Comparison of ENCODE assay signal across 27 cellular contexts in genomic region chr16:78430281-78430680, GRCh38.
"Had no signal": no experiment of that assay in that cellular context is flagged by ENCODE, and none has a peak within 500 bp of the region (broad histone marks: within the 10 kb centered on the region; RNA-seq: fewer than 3 reads in every experiment).

No MANE protein-coding gene starts in this region.

- FAIRE-seq: colon, endometrium, endothelial cell of umbilical vein, frontal cortex had no signal

- H3K4me1 ChIP-seq: colonic mucosa, esophagus squamous epithelium, foreskin keratinocyte, gastrocnemius medialis, gastroesophageal sphincter, heart left ventricle, heart right ventricle had no signal

- H3K4me3 ChIP-seq: colonic mucosa, coronary artery, dorsolateral prefrontal cortex, esophagus squamous epithelium, gastrocnemius medialis, gastroesophageal sphincter, heart left ventricle, heart right ventricle had no signal

- H3K27ac ChIP-seq: colonic mucosa, coronary artery, dorsolateral prefrontal cortex, epithelial cell of prostate, esophagus squamous epithelium, foreskin keratinocyte, gastrocnemius medialis, gastroesophageal sphincter, heart left ventricle, heart right ventricle had no signal

- H3K27me3 ChIP-seq: colonic mucosa, dorsolateral prefrontal cortex, esophagus squamous epithelium, foreskin keratinocyte, gastrocnemius medialis, gastroesophageal sphincter, heart left ventricle, heart right ventricle had no signal

- DNase-seq: colonic mucosa; cortex of kidney; dermis blood vessel endothelial cell; dorsolateral prefrontal cortex; effector CD4-positive, alpha-beta T cell; effector CD8-positive, alpha-beta T cell; effector memory CD4-positive, alpha-beta T cell; effector memory CD8-positive, alpha-beta T cell; endodermal cell; erythroblast; esophagus squamous epithelium; foreskin fibroblast; foreskin keratinocyte; foreskin melanocyte; gastrocnemius medialis; glutamatergic neuron; head of caudate nucleus; heart left ventricle; heart right ventricle had no signal

- ATAC-seq: effector memory CD8-positive, alpha-beta T cell; esophagus mucosa; foreskin keratinocyte; gastrocnemius medialis; gastroesophageal sphincter; heart left ventricle; heart right ventricle had no signal

- H3K36me3 ChIP-seq: colonic mucosa, gastrocnemius medialis had no signal

- H3K9me3 ChIP-seq: colonic mucosa, esophagus squamous epithelium, gastrocnemius medialis, gastroesophageal sphincter, heart left ventricle, heart right ventricle had no signal
